39 cellular contexts compared by ENCODE assay signal in the genomic region with DNA sequence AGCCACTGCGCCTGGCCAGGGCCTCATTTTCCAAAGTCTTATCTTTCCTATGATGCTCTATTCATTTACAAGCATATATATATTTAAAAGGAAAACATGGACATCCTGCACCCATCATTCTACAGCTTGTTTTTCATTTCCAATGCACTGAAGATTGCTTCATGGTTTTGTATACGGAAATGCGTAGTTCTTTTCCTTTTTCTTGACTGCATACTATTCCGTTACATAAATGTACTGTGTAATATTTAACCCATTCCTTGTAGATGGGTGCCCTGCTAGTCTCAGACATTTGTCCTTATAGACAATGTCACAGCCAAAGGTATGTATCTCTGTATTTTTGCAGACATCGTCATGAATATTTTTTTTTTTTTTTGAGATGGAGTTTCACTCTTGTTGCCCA.
"Had no signal": no experiment of that assay in that cellular context is flagged by ENCODE, and none has a peak within 500 bp of the region (broad histone marks: within the 10 kb centered on the region; RNA-seq: fewer than 3 reads in every experiment).

No MANE protein-coding gene starts in this region.

- H3K9me3 ChIP-seq: adrenal gland, ascending aorta, body of pancreas, breast epithelium had no signal

- H3K4me1 Mint-ChIP-seq: activated naive CD4-positive, alpha-beta T cell treated with anti-CD3 and anti-CD28 coated beads, Interleukin-2, amount 10 ng/mL, durations not matched to agents 7 days and 5 days; activated naive CD4-positive, alpha-beta T cell treated with anti-CD3 and anti-CD28 coated beads, Interleukin-2, amount 50 U/mL, for 24 hours; activated T-helper 17 cell treated with anti-CD3 and anti-CD28 coated beads, Interleukin-2, amount 50 U/mL, for 72 hours; brain; central memory CD8-positive, alpha-beta T cell had no signal

- H3K36me3 ChIP-seq: adrenal gland, ascending aorta, brain microvascular endothelial cell, breast epithelium, cardiac muscle cell had no signal

- H3K4me3 Mint-ChIP-seq: activated naive CD4-positive, alpha-beta T cell treated with anti-CD3 and anti-CD28 coated beads for 36 hours; activated naive CD4-positive, alpha-beta T cell treated with anti-CD3 and anti-CD28 coated beads, Interleukin-2, amount 10 ng/mL, durations not matched to agents 7 days and 5 days; activated naive CD4-positive, alpha-beta T cell treated with anti-CD3 and anti-CD28 coated beads, Interleukin-2, amount 50 U/mL, for 24 hours; activated naive CD8-positive, alpha-beta T cell; activated naive CD8-positive, alpha-beta T cell treated with anti-CD3 and anti-CD28 coated beads for 36 hours; activated naive CD8-positive, alpha-beta T cell treated with anti-CD3 and anti-CD28 coated beads, Interleukin-2, amount 10 ng/mL, durations not matched to agents 7 days and 5 days; activated naive CD8-positive, alpha-beta T cell treated with anti-CD3 and anti-CD28 coated beads, Interleukin-2, amount 50 U/mL, for 24 hours; activated T-cell treated with anti-CD3 and anti-CD28 coated beads, Interleukin-2, amount 50 U/mL, for 4 hours; activated T-cell treated with anti-CD3 and anti-CD28 coated beads, Interleukin-2, amount 50 U/mL, for 72 hours; activated T-helper 1 cell treated with anti-CD3 and anti-CD28 coated beads, Interleukin-12 subunit alpha, Interleukin-12 subunit beta, Interleukin-2, Interleukin-4 antibody, amounts not matched to agents 30 ng/mL and 10 ng/mL and 1 ng/mL, durations not matched to agents 14 hours and 24 hours and 36 hours; activated T-helper 17 cell treated with anti-CD3 and anti-CD28 coated beads, Interleukin-2, amount 50 U/mL, for 72 hours; brain; central memory CD8-positive, alpha-beta T cell had no signal

- DNase-seq: activated effector memory CD4-positive, alpha-beta T cell treated with anti-CD3 and anti-CD28 coated beads, Interleukin-2, amount 50 U/mL, for 16 hours; activated effector memory CD4-positive, alpha-beta T cell treated with Interleukin-2 at 50 U/mL for 16 hours; activated gamma-delta T cell; activated gamma-delta T cell treated with Interleukin-2 at 50 U/mL for 16 hours; activated naive CD4-positive, alpha-beta T cell; activated naive CD4-positive, alpha-beta T cell treated with anti-CD3 and anti-CD28 coated beads for 36 hours; activated naive CD4-positive, alpha-beta T cell treated with anti-CD3 and anti-CD28 coated beads, Interleukin-2, amount 10 ng/mL, durations not matched to agents 7 days and 5 days; activated naive CD4-positive, alpha-beta T cell treated with anti-CD3 and anti-CD28 coated beads, Interleukin-2, amount 50 U/mL, for 16 hours; activated naive CD4-positive, alpha-beta T cell treated with Interleukin-2 at 50 U/mL for 16 hours; activated naive CD8-positive, alpha-beta T cell treated with anti-CD3 and anti-CD28 coated beads for 36 hours; activated naive CD8-positive, alpha-beta T cell treated with anti-CD3 and anti-CD28 coated beads, Interleukin-2, amount 10 ng/mL, durations not matched to agents 7 days and 5 days; activated naive CD8-positive, alpha-beta T cell treated with anti-CD3 and anti-CD28 coated beads, Interleukin-2, amount 50 U/mL, for 24 hours; activated T-cell treated with anti-CD3 and anti-CD28 coated beads, Interleukin-2, amount 50 U/mL, for 4 hours; activated T-cell treated with anti-CD3 and anti-CD28 coated beads, Interleukin-2, amount 50 U/mL, for 48 hours; activated T-cell treated with anti-CD3 and anti-CD28 coated beads, Interleukin-2, amount 50 U/mL, for 72 hours; adrenal gland; amniotic stem cell; amygdala; anterior cingulate cortex; aorta; body of pancreas; brain microvascular endothelial cell; caudate nucleus; central memory CD4-positive, alpha-beta T cell; cerebellar nuclear complex had no signal

- H3K27ac ChIP-seq: adrenal gland, ascending aorta, body of pancreas, brain microvascular endothelial cell, breast epithelium, cardiac muscle cell had no signal

- ATAC-seq: activated naive CD4-positive, alpha-beta T cell treated with anti-CD3 and anti-CD28 coated beads, Interleukin-2, amount 50 U/mL, for 72 hours; activated naive CD8-positive, alpha-beta T cell treated with anti-CD3 and anti-CD28 coated beads, Interleukin-2, amount 50 U/mL, for 24 hours; activated T-cell treated with anti-CD3 and anti-CD28 coated beads, Interleukin-2, amount 50 U/mL, for 4 hours; activated T-cell treated with anti-CD3 and anti-CD28 coated beads, Interleukin-2, amount 50 U/mL, for 72 hours; activated T-helper 17 cell treated with anti-CD3 and anti-CD28 coated beads, Interleukin-2, amount 50 U/mL, for 72 hours; body of pancreas had no signal

- H3K9me3 Mint-ChIP-seq: activated naive CD4-positive, alpha-beta T cell treated with anti-CD3 and anti-CD28 coated beads, Interleukin-2, amount 50 U/mL, for 24 hours; activated naive CD4-positive, alpha-beta T cell treated with anti-CD3 and anti-CD28 coated beads, Interleukin-2, amount 50 U/mL, for 72 hours; activated naive CD8-positive, alpha-beta T cell treated with anti-CD3 and anti-CD28 coated beads for 36 hours; activated T-helper 17 cell treated with anti-CD3 and anti-CD28 coated beads, Interleukin-2, amount 50 U/mL, for 72 hours had no signal

- H3K36me3 Mint-ChIP-seq: activated naive CD4-positive, alpha-beta T cell treated with anti-CD3 and anti-CD28 coated beads, Interleukin-2, amount 10 ng/mL, durations not matched to agents 7 days and 5 days; activated naive CD4-positive, alpha-beta T cell treated with anti-CD3 and anti-CD28 coated beads, Interleukin-2, amount 50 U/mL, for 24 hours; activated naive CD4-positive, alpha-beta T cell treated with anti-CD3 and anti-CD28 coated beads, Interleukin-2, amount 50 U/mL, for 72 hours; activated naive CD8-positive, alpha-beta T cell; activated naive CD8-positive, alpha-beta T cell treated with anti-CD3 and anti-CD28 coated beads for 36 hours; activated naive CD8-positive, alpha-beta T cell treated with anti-CD3 and anti-CD28 coated beads, Interleukin-2, amount 10 ng/mL, durations not matched to agents 7 days and 5 days had no signal

- H3K4me3 ChIP-seq: adrenal gland, ascending aorta, body of pancreas, breast epithelium, cardiac muscle cell had no signal

- H3K4me1 ChIP-seq: adrenal gland, ascending aorta, body of pancreas, breast epithelium had no signal

- FAIRE-seq: astrocyte, bronchial epithelial cell, colon had no signal

- H3K27me3 ChIP-seq: adrenal gland, ascending aorta, body of pancreas, brain microvascular endothelial cell, breast epithelium, cardiac muscle cell had no signal

- H3K27me3 Mint-ChIP-seq: activated naive CD4-positive, alpha-beta T cell treated with anti-CD3 and anti-CD28 coated beads, Interleukin-2, amount 10 ng/mL, durations not matched to agents 7 days and 5 days; activated naive CD8-positive, alpha-beta T cell; activated naive CD8-positive, alpha-beta T cell treated with anti-CD3 and anti-CD28 coated beads for 36 hours; activated naive CD8-positive, alpha-beta T cell treated with anti-CD3 and anti-CD28 coated beads, Interleukin-2, amount 10 ng/mL, durations not matched to agents 7 days and 5 days; activated naive CD8-positive, alpha-beta T cell treated with anti-CD3 and anti-CD28 coated beads, Interleukin-2, amount 50 U/mL, for 24 hours had no signal

- H3K27ac Mint-ChIP-seq: activated naive CD4-positive, alpha-beta T cell treated with anti-CD3 and anti-CD28 coated beads for 36 hours; activated naive CD4-positive, alpha-beta T cell treated with anti-CD3 and anti-CD28 coated beads, Interleukin-2, amount 10 ng/mL, durations not matched to agents 7 days and 5 days; activated naive CD4-positive, alpha-beta T cell treated with anti-CD3 and anti-CD28 coated beads, Interleukin-2, amount 50 U/mL, for 24 hours; activated naive CD4-positive, alpha-beta T cell treated with anti-CD3 and anti-CD28 coated beads, Interleukin-2, amount 50 U/mL, for 72 hours; activated naive CD8-positive, alpha-beta T cell; activated naive CD8-positive, alpha-beta T cell treated with anti-CD3 and anti-CD28 coated beads for 36 hours; activated naive CD8-positive, alpha-beta T cell treated with anti-CD3 and anti-CD28 coated beads, Interleukin-2, amount 10 ng/mL, durations not matched to agents 7 days and 5 days; activated naive CD8-positive, alpha-beta T cell treated with anti-CD3 and anti-CD28 coated beads, Interleukin-2, amount 50 U/mL, for 24 hours; activated T-cell treated with anti-CD3 and anti-CD28 coated beads, Interleukin-2, amount 50 U/mL, for 72 hours; activated T-helper 1 cell treated with anti-CD3 and anti-CD28 coated beads, Interleukin-12 subunit alpha, Interleukin-12 subunit beta, Interleukin-2, Interleukin-4 antibody, amounts not matched to agents 30 ng/mL and 10 ng/mL and 1 ng/mL, durations not matched to agents 14 hours and 24 hours and 36 hours; activated T-helper 17 cell treated with anti-CD3 and anti-CD28 coated beads, Interleukin-2, amount 50 U/mL, for 72 hours; activated T-helper 2 cell treated with anti-CD3 and anti-CD28 coated beads, Interferon-gamma antibody, Interleukin-2, Interleukin-4, amounts not matched to agents 10 μg/mL and 5 μg/mL and 100 μg/mL, durations not matched to agents 14 hours and 24 hours and 36 hours; brain had no signal
